In genomic region chr4:187236491-187236890, GRCh38 we compare ENCODE assay signal across 16 cellular contexts.
A peak's percentile ranks its signal among the peaks of the same experiment; 100 is the strongest.
DNase-seq lines count a peak whose midpoint lies in the region; ATAC-seq, FAIRE-seq and TF ChIP-seq lines count a peak whose summit lies in the region.
"Had no signal": no experiment of that assay in that cellular context is flagged by ENCODE, and none has a peak within 500 bp of the region (broad histone marks: within the 10 kb centered on the region; RNA-seq: fewer than 3 reads in every experiment).

No MANE protein-coding gene starts in this region.

- no peaks in the 10 kb centered on the region for H3K4me1 Mint-ChIP-seq in activated CD4-positive, alpha-beta T cell treated with anti-CD3 and anti-CD28 coated beads for 36 hours
- H3K4me1 Mint-ChIP-seq: activated CD4-positive, alpha-beta T cell treated with anti-CD3 and anti-CD28 coated beads, Interleukin-2, amount 10 ng/mL, durations not matched to agents 24 days and 14 days had no signal

- TF ChIP-seq CTCF in retinal pigment epithelial cell (conservative IDR thresholded peaks at IDR 0.05; ENCODE audit: low read depth, low read length): no peak

- no peaks in the 10 kb centered on the region for H3K27me3 Mint-ChIP-seq in activated CD4-positive, alpha-beta T cell treated with anti-CD3 and anti-CD28 coated beads for 36 hours
- H3K27me3 Mint-ChIP-seq: activated CD4-positive, alpha-beta T cell treated with anti-CD3 and anti-CD28 coated beads, Interleukin-2, amount 10 ng/mL, durations not matched to agents 24 days and 14 days had no signal

- peak; percentile 59 for DNase-seq in ELR (ENCODE audit: low read depth)
- peak; percentile 6 for DNase-seq in RCC 7860 (ENCODE audit: low spot score)
- DNase-seq in fibroblast of gingiva (ENCODE audit: low read depth): peak; percentile 60
- peak; percentile 68 for DNase-seq in retinal pigment epithelial cell (ENCODE audit: low read depth)
- no peak for DNase-seq in NCI-H1436 (lab: John Stamatoyannopoulos, UW)
- no peak for DNase-seq in Right ventricle myocardium superior
- DNase-seq in activated CD4-positive, alpha-beta T cell treated with anti-CD3 and anti-CD28 coated beads for 36 hours: no peak
- DNase-seq in middle frontal gyrus (ENCODE audit: extremely low spot score, low spot score): no peak
- DNase-seq: activated CD4-positive, alpha-beta T cell treated with anti-CD3 and anti-CD28 coated beads, Interleukin-2, amount 10 ng/mL, durations not matched to agents 24 days and 14 days; erythroblast; NCI-H226; stimulated activated CD4-positive, alpha-beta T cell treated with anti-CD3 and anti-CD28 coated beads, Interleukin-4, amount 100 ng/mL, for 24 hours; stimulated activated naive CD4-positive, alpha-beta T cell had no signal

- no peak overlapping the region for H3K4me3 ChIP-seq in retinal pigment epithelial cell (ENCODE audit: low read length)
- H3K4me3 ChIP-seq: cardiac muscle cell, prostate gland had no signal

- POLR2A ChIA-PET in activated CD4-positive, alpha-beta T cell treated with anti-CD3 and anti-CD28 coated beads for 36 hours (lab: Charles Lee): no interaction called here

- H3K4me3 Mint-ChIP-seq in activated CD4-positive, alpha-beta T cell treated with anti-CD3 and anti-CD28 coated beads for 36 hours: no peak overlapping the region
- H3K4me3 Mint-ChIP-seq: activated CD4-positive, alpha-beta T cell treated with anti-CD3 and anti-CD28 coated beads, Interleukin-2, amount 10 ng/mL, durations not matched to agents 24 days and 14 days; activated T-helper 1 cell treated with anti-CD3 and anti-CD28 coated beads, Interleukin-12 subunit alpha, Interleukin-12 subunit beta, Interleukin-2, Interleukin-4 antibody, amounts not matched to agents 30 ng/mL and 10 ng/mL and 1 ng/mL, durations not matched to agents 14 hours and 24 hours and 36 hours had no signal

- peaks cover 8% of the 10 kb centered on the region for H3K9me3 Mint-ChIP-seq in activated CD4-positive, alpha-beta T cell treated with anti-CD3 and anti-CD28 coated beads for 36 hours (ENCODE audit: low read depth)
- H3K9me3 Mint-ChIP-seq: activated CD4-positive, alpha-beta T cell treated with anti-CD3 and anti-CD28 coated beads, Interleukin-2, amount 10 ng/mL, durations not matched to agents 24 days and 14 days had no signal

- CTCF ChIA-PET in activated CD4-positive, alpha-beta T cell treated with anti-CD3 and anti-CD28 coated beads for 36 hours (lab: Charles Lee): interaction anchor here (0.6 kb wide), 1 partner anchor 9 kb away, joined by 3 read pairs; no protein-coding TSS in a partner anchor

- H3K36me3 Mint-ChIP-seq in activated CD4-positive, alpha-beta T cell treated with anti-CD3 and anti-CD28 coated beads for 36 hours (ENCODE audit: low read depth): no peaks in the 10 kb centered on the region

- FAIRE-seq in RCC 7860 (lab: Jason Lieb, UNC): no peak

- intact Hi-C loops in Right ventricle myocardium superior (cut with DNase I): no loop called here
- intact Hi-C loops in activated CD4-positive, alpha-beta T cell treated with anti-CD3 and anti-CD28 coated beads for 36 hours (cut with DNase I, micrococcal nuclease): no loop called here

- ATAC-seq in Right ventricle myocardium superior (ENCODE audit: poor library complexity): no peak
- no peak for ATAC-seq in activated CD4-positive, alpha-beta T cell treated with anti-CD3 and anti-CD28 coated beads for 36 hours

- H3K27ac Mint-ChIP-seq in activated CD4-positive, alpha-beta T cell treated with anti-CD3 and anti-CD28 coated beads for 36 hours: no peak overlapping the region
- H3K27ac Mint-ChIP-seq: activated CD4-positive, alpha-beta T cell treated with anti-CD3 and anti-CD28 coated beads, Interleukin-2, amount 10 ng/mL, durations not matched to agents 24 days and 14 days; activated T-helper 1 cell treated with anti-CD3 and anti-CD28 coated beads, Interleukin-12 subunit alpha, Interleukin-12 subunit beta, Interleukin-2, Interleukin-4 antibody, amounts not matched to agents 30 ng/mL and 10 ng/mL and 1 ng/mL, durations not matched to agents 14 hours and 24 hours and 36 hours had no signal

Comparison
In these comparisons a context has a peak if more than half of its experiments do, and no peak if none do; other contexts are left out.
1. DNase-seq: peak in ELR (single experiment), RCC 7860 (single experiment), fibroblast of gingiva (single experiment) and retinal pigment epithelial cell (single experiment); none in NCI-H1436 (single experiment), Right ventricle myocardium superior (single experiment), activated CD4-positive, alpha-beta T cell treated with anti-CD3 and anti-CD28 coated beads for 36 hours (single experiment) and middle frontal gyrus (single experiment).